8 cellular contexts compared by ENCODE assay signal in the genomic region with DNA sequence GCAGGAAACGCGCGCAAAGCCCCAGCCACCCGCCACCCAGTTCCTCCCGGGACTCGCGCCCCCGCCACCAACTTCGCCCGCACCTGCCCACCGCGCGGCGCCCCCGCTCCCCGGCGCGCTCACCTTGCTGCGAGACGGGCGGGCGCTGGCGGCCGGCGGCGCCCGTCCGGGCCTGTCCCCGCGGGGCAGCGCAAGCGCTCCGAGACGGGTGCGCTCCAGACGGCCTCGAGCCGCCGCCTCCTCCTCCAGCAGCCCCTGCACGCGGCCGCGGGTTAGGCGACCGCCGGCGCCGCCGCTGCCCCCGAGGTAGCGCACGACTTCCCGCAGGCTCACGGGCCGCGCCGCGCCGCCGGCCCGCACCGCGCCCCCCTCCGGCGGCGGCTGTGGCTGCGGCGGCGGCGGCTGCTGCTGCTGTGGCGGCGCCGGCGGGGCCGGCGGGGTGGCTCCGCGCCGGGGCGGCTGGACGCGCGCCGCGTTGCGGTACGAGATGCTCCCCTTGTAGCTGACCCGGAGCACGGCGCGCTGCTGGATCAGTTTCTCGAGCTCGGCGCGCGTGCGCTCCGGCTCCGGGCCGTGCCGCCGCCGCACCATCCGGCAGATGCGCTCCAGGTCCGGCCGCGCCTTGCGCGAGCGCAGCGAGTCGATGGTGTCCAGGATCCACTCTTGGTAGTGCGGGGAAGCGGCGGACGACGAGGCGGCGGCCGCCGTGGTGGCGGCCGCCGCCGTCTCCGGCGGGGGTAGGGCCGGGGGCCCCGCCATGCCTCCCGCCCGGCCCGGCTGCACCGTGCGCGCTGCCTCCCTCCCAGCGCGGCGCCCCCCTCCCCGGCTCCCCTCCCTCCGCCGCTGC. TPM values are rescaled to one million over a fixed set of nuclear protein-coding genes. Genes with fewer than 3 reads are reported as not detected.
DNase-seq lines count a peak whose midpoint lies in the region; ATAC-seq and TF ChIP-seq lines count a peak whose summit lies in the region.

No MANE protein-coding gene starts in this region.

- no peak for TF ChIP-seq EP300 in transverse colon (IDR thresholded peaks at IDR 0.05; ENCODE audit: low read depth)

- peaks cover 0 to 9% (median 0%) of the 10 kb centered on the region in 4 donors for H3K36me3 ChIP-seq in transverse colon

- no peaks in the 10 kb centered on the region for H3K9me3 ChIP-seq in transverse colon

- H3K4me3 ChIP-seq in AG09309 (ENCODE audit: control insufficient read depth, low read depth, low read length) (peak overlapping the region; percentile 78), epithelial cell of proximal tubule (ENCODE audit: low read depth, low read length) (peak overlapping the region; percentile 60), transverse colon (peak overlapping the region; percentile 56 to 95 (median 76))

- WGBS in transverse colon (ENCODE audit: low coverage in 1 of 2), 2 donors, result 2% methylated on average over 20 of the region's 142 CpGs; no CpG with 5 or more reads in 1 of the 2 donors

- peaks cover 5 to 22% (median 13%) of the 10 kb centered on the region in 4 donors for H3K4me1 ChIP-seq in transverse colon

- no peak for TF ChIP-seq POLR2A in transverse colon (IDR thresholded peaks at IDR 0.05)

- DNase-seq in AG09309 (ENCODE audit: low read depth), result no peak
- DNase-seq in MV-4-11 (lab: John Stamatoyannopoulos, UW), result peak; percentile 31
- peak; percentile 54 for DNase-seq in activated CD8-positive, alpha-beta memory T cell treated with anti-CD3 and anti-CD28 coated beads, Interleukin-2, amount 50 U/mL, for 4 hours
- no peak for DNase-seq in epithelial cell of proximal tubule (ENCODE audit: low read depth)
- peak; percentile 62 for DNase-seq in myocyte (ENCODE audit: low read depth)
- peak; percentile 63 for DNase-seq in transverse colon
- DNase-seq in sciatic nerve (ENCODE audit: low spot score), result no peak

- ATAC-seq in GM18909 (IDR thresholded peaks at IDR 0.05; ENCODE audit: poor library complexity, unreplicated experiment) (peak; percentile 26), sciatic nerve (no peak)

- TF ChIP-seq CTCF in AG09309 (IDR thresholded peaks at IDR 0.05; ENCODE audit: control insufficient read depth, insufficient read depth, low read depth, low read length, missing control alignments), result no peak
- TF ChIP-seq CTCF in epithelial cell of proximal tubule (conservative IDR thresholded peaks at IDR 0.05; ENCODE audit: low read depth, low read length), result no peak
- peak in 1 of 5 experiments; percentile 7 for TF ChIP-seq CTCF in transverse colon (IDR thresholded peaks at IDR 0.05)

- H3K27ac ChIP-seq in transverse colon, result peak overlapping the region; percentile 94 to 100 (median 97)

- in situ Hi-C loops in transverse colon (cut with MboI; ENCODE audit: low pct_ligation_motif_present in 1 of 4, low pct_unique_long_range_greater_than_20kb in 1 of 4, low sequenced_read_pairs in 3 of 4), result no loop called here

- intact Hi-C loops in transverse colon (cut with DNase I; ENCODE audit: low total_unique reads) (no loop called here), sciatic nerve (cut with DNase I) (loop anchor here (10.0 kb wide), 1 partner anchor 45 kb away; the partner anchor contains the start of gene ASF1B)

- H3K27me3 ChIP-seq in transverse colon, result no peaks in the 10 kb centered on the region

RNA-seq across cellular contexts. Expression of gene SAMD1, which starts 0.7 kb away (rescaled TPM):
- 30.7 and 53.6 TPM in 2 replicates for total RNA-seq in epithelial cell of proximal tubule
- 25.9 and 41.0 TPM in 2 replicates for total RNA-seq in myocyte
- polyA plus RNA-seq in myocyte (2012), result 25.1 TPM
- 10 to 100 TPM in 3 of 4 donors, 1 to 10 TPM in 1; 7.6 to 37.5 (median 36.8) TPM for total RNA-seq in transverse colon
- 22.2 TPM for total RNA-seq in sciatic nerve

RNA-seq across cellular contexts. Expression of gene C19orf67, which starts 4.3 kb away (rescaled TPM):
- total RNA-seq in epithelial cell of proximal tubule (0.63 TPM in 1 of 2 replicates, not detected in the other), myocyte (not detected in 2 replicates), transverse colon (1 to 10 TPM in 1 of 4 donors, under 1 TPM in 1, not detected in 2; 0.64 to 1.1 TPM), sciatic nerve (not detected)
- polyA plus RNA-seq in myocyte (2012), result 0.14 TPM

RNA-seq across cellular contexts. Expression of gene MISP3, which starts 17.3 kb away (rescaled TPM):
- total RNA-seq in epithelial cell of proximal tubule, result 0.80 and 6.0 TPM in 2 replicates
- 2.7 and 3.0 TPM in 2 replicates for total RNA-seq in myocyte
- polyA plus RNA-seq in myocyte (2012), result 6.7 TPM
- total RNA-seq in transverse colon, result 100 to 1,000 TPM in 1 of 4 donors, 10 to 100 TPM in 3; 23.8 to 115 (median 35.8) TPM
- 5.6 TPM for total RNA-seq in sciatic nerve

RNA-seq across cellular contexts. Expression of gene PRKACA, which starts 27.7 kb away (rescaled TPM):
- total RNA-seq in epithelial cell of proximal tubule (40.8 and 41.0 TPM in 2 replicates), myocyte (84.3 and 87.2 TPM in 2 replicates), transverse colon (10 to 100 TPM; 16.7 to 74.8 (median 39.5) TPM), sciatic nerve (78.0 TPM)
- 115 TPM for polyA plus RNA-seq in myocyte (2012)

RNA-seq across cellular contexts. Expression of gene PALM3, which starts 28.0 kb away (rescaled TPM):
- total RNA-seq in epithelial cell of proximal tubule (0.17 and 0.36 TPM in 2 replicates), myocyte (not detected in 2 replicates), transverse colon (under 1 TPM in 2 of 4 donors, not detected in 2; 0.14 to 0.32 TPM), sciatic nerve (4.5 TPM)
- polyA plus RNA-seq in myocyte (2012), result 0.21 TPM

Comparison
In these comparisons a context has a peak if more than half of its experiments do, and no peak if none do; other contexts are left out.
1. DNase-seq: peak in MV-4-11 (single experiment), activated CD8-positive, alpha-beta memory T cell treated with anti-CD3 and anti-CD28 coated beads, Interleukin-2, amount 50 U/mL, for 4 hours (single experiment), myocyte (single experiment) and transverse colon (single experiment); none in AG09309 (single experiment), epithelial cell of proximal tubule (single experiment) and sciatic nerve (single experiment).
2. Peak in every context shown above with its lines, with median percentiles within 50 percentile points of each other: H3K4me3 ChIP-seq.